Comparison of ENCODE assay signal across 1 cellular context in genomic region chr2:190607014-190607597, GRCh38.
TF ChIP-seq lines count a peak whose summit lies in the region.

No MANE protein-coding gene starts in this region.

TF ChIP-seq in K562, 482 proteins besides CTCF, POLR2A, EP300 and RAD21 (continued from another document and continues in another):
- TF ChIP-seq RCOR1 (IDR thresholded peaks at IDR 0.05; ENCODE audit: borderline replicate concordance in 1 of 2, low read depth in 2 of 2, low read length in 2 of 2): peak in 1 of 2 experiments; percentile 81; a peak in 2 of 4 replicates
- peak; percentile 94 for TF ChIP-seq EGR1 (conservative IDR thresholded peaks at IDR 0.05)
- no peak for TF ChIP-seq HEY1 (CRISPR knock-in tag; IDR thresholded peaks at IDR 0.05; ENCODE audit: borderline replicate concordance)
- TF ChIP-seq TCF3 (CRISPR knock-in tag; IDR thresholded peaks at IDR 0.05): peak; percentile 74
- peak; percentile 53; the same call in 1 of the 2 replicates for TF ChIP-seq KLF16 (IDR thresholded peaks at IDR 0.05)
- TF ChIP-seq MYNN (IDR thresholded peaks at IDR 0.05): peak; percentile 47; the same call in 1 of the 2 replicates
- TF ChIP-seq MYNN (CRISPR knock-in tag; IDR thresholded peaks at IDR 0.05): no peak
- TF ChIP-seq MAFG (tag; conservative IDR thresholded peaks at IDR 0.05): 0 out of 2 replicates have a peak, but pooled peaks have one; percentile 11
- TF ChIP-seq TEAD1 (CRISPR knock-in tag; IDR thresholded peaks at IDR 0.05): 0 out of 4 replicates have a peak, but pooled peaks of 1 of the 2 experiments have one; percentile 63
- peak; percentile 41; the same call in 1 of the 2 replicates for TF ChIP-seq POLR2AphosphoS5 (IDR thresholded peaks at IDR 0.05; ENCODE audit: control insufficient read depth, insufficient read depth, low read depth, low read length)
- peak; percentile 98 for TF ChIP-seq KDM1A (IDR thresholded peaks at IDR 0.05)
- peak in 1 of 2 experiments; percentile 92; a peak in 2 of 4 replicates for TF ChIP-seq HDAC1 (IDR thresholded peaks at IDR 0.05)
- TF ChIP-seq PKNOX1 (IDR thresholded peaks at IDR 0.05): peak; percentile 85
- peak; percentile 64 for TF ChIP-seq TEAD4 (IDR thresholded peaks at IDR 0.05; ENCODE audit: low read length)
- TF ChIP-seq TEAD4 (CRISPR knock-in tag; IDR thresholded peaks at IDR 0.05; ENCODE audit: borderline replicate concordance): no peak
- no peak for TF ChIP-seq HDAC8 (tag; IDR thresholded peaks at IDR 0.05)
- peak; percentile 74 for TF ChIP-seq ARID1B (IDR thresholded peaks at IDR 0.05)
- TF ChIP-seq DPF2 (IDR thresholded peaks at IDR 0.05): peak; percentile 73
- no peak for TF ChIP-seq CC2D1A (IDR thresholded peaks at IDR 0.05)
- TF ChIP-seq CHD4 (IDR thresholded peaks at IDR 0.05; ENCODE audit: insufficient read depth, insufficient replicate concordance, low read depth, low read length, poor library complexity, severe bottlenecking): no peak
- no peak for TF ChIP-seq USF2 (CRISPR knock-in tag; IDR thresholded peaks at IDR 0.05)
- no peak for TF ChIP-seq HDAC2 (IDR thresholded peaks at IDR 0.05)
- peak; percentile 40; the same call in 1 of the 2 replicates for TF ChIP-seq ZNF316 (IDR thresholded peaks at IDR 0.05)
- TF ChIP-seq MEIS2 (IDR thresholded peaks at IDR 0.05; ENCODE audit: partially characterized antibody): peak; percentile 90
- peak; percentile 62 for TF ChIP-seq SMARCA4 (IDR thresholded peaks at IDR 0.05)
- no peak for TF ChIP-seq ZNF354B (CRISPR knock-in tag; IDR thresholded peaks at IDR 0.05)
- no peak for TF ChIP-seq ZNF311 (CRISPR knock-in tag; IDR thresholded peaks at IDR 0.05)
- no peak for TF ChIP-seq TAF1 (IDR thresholded peaks at IDR 0.05; ENCODE audit: control insufficient read depth, extremely low read depth, insufficient read depth, low read length, severe bottlenecking)
- no peak for TF ChIP-seq ZEB2 (IDR thresholded peaks at IDR 0.05)
- TF ChIP-seq C11orf30 (IDR thresholded peaks at IDR 0.05; ENCODE audit: low read depth): peak; percentile 37; the same call in 1 of the 2 replicates
- TF ChIP-seq NCOA4 (IDR thresholded peaks at IDR 0.05; ENCODE audit: partially characterized antibody): no peak
- no peak for TF ChIP-seq RBBP5 (IDR thresholded peaks at IDR 0.05; ENCODE audit: borderline replicate concordance, insufficient read depth, low read length, poor library complexity, severe bottlenecking)
- peak; percentile 53 for TF ChIP-seq TAF9B (IDR thresholded peaks at IDR 0.05; ENCODE audit: partially characterized antibody)
- TF ChIP-seq NFIC (IDR thresholded peaks at IDR 0.05): peak; percentile 55; the same call in 1 of the 2 replicates
- TF ChIP-seq NCOR1 (IDR thresholded peaks at IDR 0.05): peak; percentile 68
- peak; percentile 37; the same call in 1 of the 2 replicates for TF ChIP-seq SMARCE1 (IDR thresholded peaks at IDR 0.05)
- TF ChIP-seq SREBF2 (CRISPR knock-in tag; IDR thresholded peaks at IDR 0.05): no peak
- TF ChIP-seq ZNF830 (CRISPR knock-in tag; IDR thresholded peaks at IDR 0.05): no peak
- TF ChIP-seq LEF1 (IDR thresholded peaks at IDR 0.05): no peak
- TF ChIP-seq PBX2 (CRISPR knock-in tag; IDR thresholded peaks at IDR 0.05; ENCODE audit: low read depth): no peak
- peak; percentile 81 for TF ChIP-seq PBX2 (tag; conservative IDR thresholded peaks at IDR 0.05; ENCODE audit: low read depth)
- peak in 1 of 2 experiments; percentile 55; a peak in 2 of 4 replicates for TF ChIP-seq MNT (conservative IDR thresholded peaks at IDR 0.05)
- peak; percentile 66 to 76; a peak in 2 of 4 replicates for TF ChIP-seq TRIM24 (IDR thresholded peaks at IDR 0.05)
- peak; percentile 53; the same call in 1 of the 2 replicates for TF ChIP-seq TFAP4 (CRISPR knock-in tag; IDR thresholded peaks at IDR 0.05; ENCODE audit: borderline replicate concordance)
- no peak for TF ChIP-seq GABPB1 (CRISPR knock-in tag; IDR thresholded peaks at IDR 0.05)
- TF ChIP-seq TAL1 (IDR thresholded peaks at IDR 0.05): peak; percentile 53; the same call in 1 of the 2 replicates
- no peak for TF ChIP-seq NFATC3 (IDR thresholded peaks at IDR 0.05)
- no peak for TF ChIP-seq RB1 (IDR thresholded peaks at IDR 0.05; ENCODE audit: low read depth)
- TF ChIP-seq BCOR (IDR thresholded peaks at IDR 0.05): no peak
- no peak for TF ChIP-seq REST (CRISPR knock-in tag; IDR thresholded peaks at IDR 0.05; ENCODE audit: low read depth)
- TF ChIP-seq NFE2 (IDR thresholded peaks at IDR 0.05; ENCODE audit: low read depth): peak; percentile 55
- no peak for TF ChIP-seq ZBTB11 (CRISPR knock-in tag; IDR thresholded peaks at IDR 0.05)
- no peak for TF ChIP-seq BCLAF1 (IDR thresholded peaks at IDR 0.05; ENCODE audit: borderline replicate concordance in 1 of 2, control insufficient read depth in 1 of 2, low read depth in 2 of 2, low read length in 1 of 2)
